1 cellular context compared by ENCODE assay signal in the genomic region with DNA sequence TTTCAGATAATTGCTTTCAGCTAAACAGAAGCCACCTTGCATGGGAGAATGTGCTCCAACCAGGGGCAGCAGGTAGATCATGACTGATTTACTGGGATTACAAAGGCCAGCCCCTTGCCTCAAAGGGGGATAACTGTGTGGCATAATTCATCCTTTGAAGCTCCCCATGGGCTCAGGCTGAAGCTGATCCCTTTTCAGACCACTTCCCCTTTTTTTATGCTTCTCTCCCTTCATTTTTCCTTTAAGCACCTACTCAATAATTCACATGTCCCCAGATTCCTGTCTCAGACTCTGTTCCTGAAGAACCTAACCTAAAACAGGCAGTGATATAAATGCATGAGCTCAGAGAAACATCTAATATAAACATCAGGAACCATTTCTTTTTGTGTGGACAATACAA.
TF ChIP-seq lines count a peak whose summit lies in the region.

No MANE protein-coding gene starts in this region.

TF ChIP-seq in K562, 482 proteins besides CTCF, POLR2A, EP300 and RAD21 (continued from another document):
- TF ChIP-seq, protein P1, sequence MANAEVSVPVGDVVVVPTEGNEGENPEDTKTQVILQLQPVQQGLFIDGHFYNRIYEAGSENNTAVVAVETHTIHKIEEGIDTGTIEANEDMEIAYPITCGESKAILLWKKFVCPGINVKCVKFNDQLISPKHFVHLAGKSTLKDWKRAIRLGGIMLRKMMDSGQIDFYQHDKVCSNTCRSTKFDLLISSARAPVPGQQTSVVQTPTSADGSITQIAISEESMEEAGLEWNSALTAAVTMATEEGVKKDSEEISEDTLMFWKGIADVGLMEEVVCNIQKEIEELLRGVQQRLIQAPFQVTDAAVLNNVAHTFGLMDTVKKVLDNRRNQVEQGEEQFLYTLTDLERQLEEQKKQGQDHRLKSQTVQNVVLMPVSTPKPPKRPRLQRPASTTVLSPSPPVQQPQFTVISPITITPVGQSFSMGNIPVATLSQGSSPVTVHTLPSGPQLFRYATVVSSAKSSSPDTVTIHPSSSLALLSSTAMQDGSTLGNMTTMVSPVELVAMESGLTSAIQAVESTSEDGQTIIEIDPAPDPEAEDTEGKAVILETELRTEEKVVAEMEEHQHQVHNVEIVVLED (CRISPR knock-in tag; IDR thresholded peaks at IDR 0.05), result no peak
- TF ChIP-seq TAF1 (IDR thresholded peaks at IDR 0.05; ENCODE audit: control insufficient read depth, extremely low read depth, insufficient read depth, low read length, severe bottlenecking) (no peak), RUNX1 (IDR thresholded peaks at IDR 0.05; ENCODE audit: low read depth) (no peak), ZHX1 (conservative IDR thresholded peaks at IDR 0.05; ENCODE audit: low read length) (no peak), SPI1 (IDR thresholded peaks at IDR 0.05; ENCODE audit: borderline replicate concordance, low read depth, low read length) (peak; percentile 74; the same call in 1 of the 2 replicates)
